Comparison of ENCODE assay signal across 8 cellular contexts in the genomic region with DNA sequence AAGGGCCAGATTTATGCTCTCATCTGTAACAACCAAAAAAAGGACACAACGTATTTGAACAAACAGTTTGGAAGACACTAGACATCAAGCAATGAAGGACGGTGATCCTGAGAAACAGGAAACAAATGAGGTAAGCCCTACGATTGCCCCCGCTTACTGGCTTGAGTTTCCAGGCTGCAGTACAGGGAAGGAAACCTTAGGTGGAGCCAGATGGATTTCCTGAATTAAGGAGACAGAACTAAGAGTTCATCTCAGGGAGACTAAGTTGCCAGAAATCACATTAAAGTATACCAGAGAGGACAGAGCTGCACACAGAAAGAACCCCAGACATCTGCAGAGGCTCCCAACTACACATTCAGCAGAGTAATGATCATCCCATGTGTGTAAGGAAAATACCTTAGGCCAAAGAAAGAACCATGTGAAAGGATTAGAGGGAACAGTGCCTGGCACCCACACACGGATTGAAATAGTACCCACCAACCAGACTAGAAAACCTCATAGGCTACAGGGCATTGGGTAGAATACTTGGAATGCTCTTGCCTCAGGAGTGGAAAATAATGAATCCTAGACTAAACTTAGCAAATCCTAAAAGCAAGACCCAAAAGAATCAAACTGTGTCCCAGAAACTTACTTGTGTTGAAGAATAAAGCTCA.
DNase-seq lines count a peak whose midpoint lies in the region; ATAC-seq and TF ChIP-seq lines count a peak whose summit lies in the region.

No MANE protein-coding gene starts in this region.

- POLR2A ChIA-PET in GM10248 (lab: Yijun Ruan, JAX), result no interaction called here

- H3K79me2 ChIP-seq in fibroblast of lung (ENCODE audit: control insufficient read depth, insufficient read depth, low read length) (no peaks in the 10 kb centered on the region), parathyroid adenoma (no peaks in the 10 kb centered on the region)

- DNase-seq in GM10248 (ENCODE audit: extremely low spot score), result no peak
- DNase-seq in NCI-H82 (lab: John Stamatoyannopoulos, UW), result peak; percentile 74
- peak; percentile 25 to 38 for DNase-seq in fibroblast of lung (ENCODE audit: low read depth in 2 of 2)
- no peak for DNase-seq in T-helper 9 cell
- no peak for DNase-seq in stimulated activated CD4-positive, alpha-beta T cell treated with anti-CD3 and anti-CD28 coated beads, Interleukin-4, amount 100 ng/mL, for 24 hours

- H3K27me3 ChIP-seq in fibroblast of lung (ENCODE audit: control insufficient read depth, insufficient read depth, low read length) (peaks cover 8% of the 10 kb centered on the region), parathyroid adenoma (ENCODE audit: control insufficient read depth, insufficient read depth, low read length) (no peaks in the 10 kb centered on the region)

- ATAC-seq in GM21576 (IDR thresholded peaks at IDR 0.05; ENCODE audit: unreplicated experiment) (no peak), HG03342 (IDR thresholded peaks at IDR 0.05; ENCODE audit: unreplicated experiment) (no peak)

- H3K9me3 ChIP-seq in fibroblast of lung (ENCODE audit: control insufficient read depth, insufficient read depth, low read depth, low read length), result no peaks in the 10 kb centered on the region
- no peaks in the 10 kb centered on the region for H3K9me3 ChIP-seq in parathyroid adenoma (ENCODE audit: control insufficient read depth, low read length)

- no peaks in the 10 kb centered on the region for H3K36me3 ChIP-seq in fibroblast of lung (ENCODE audit: control insufficient read depth, insufficient read depth, low read length)
- no peaks in the 10 kb centered on the region for H3K36me3 ChIP-seq in parathyroid adenoma (ENCODE audit: control insufficient read depth, insufficient read depth, low read length)

- H3K9ac ChIP-seq in fibroblast of lung (ENCODE audit: insufficient read depth, low read length) (no peak overlapping the region), parathyroid adenoma (no peak overlapping the region)

- H3K4me3 ChIP-seq in fibroblast of lung (replicated peaks in 1 of 4; ENCODE audit: control extremely low read depth in 1 of 4, insufficient read depth in 1 of 4, low read depth in 3 of 4, low read length in 4 of 4), result no peak overlapping the region
- H3K4me3 ChIP-seq in parathyroid adenoma (ENCODE audit: low read depth, low read length), result no peak overlapping the region

- no peak overlapping the region for H3K4me2 ChIP-seq in fibroblast of lung (ENCODE audit: extremely low read depth, insufficient read depth, low read length)
- H3K4me2 ChIP-seq in parathyroid adenoma (ENCODE audit: low read length), result no peak overlapping the region

- TF ChIP-seq CTCF in GM10248 (IDR thresholded peaks at IDR 0.05; ENCODE audit: control extremely low read depth, extremely low read depth, low read depth, missing control alignments) (peak; percentile 2), fibroblast of lung (conservative IDR thresholded peaks at IDR 0.05 in 1 of 2, IDR thresholded peaks at IDR 0.05 in 1 of 2; ENCODE audit: low read depth in 1 of 2, low read length in 2 of 2) (peak; percentile 41 to 59), parathyroid adenoma (IDR thresholded peaks at IDR 0.05) (peak; percentile 56)

- H3K4me1 ChIP-seq in fibroblast of lung (ENCODE audit: control insufficient read depth, extremely low read depth, insufficient read depth, low read length) (no peaks in the 10 kb centered on the region), parathyroid adenoma (peaks cover 3% of the 10 kb centered on the region)

- CTCF ChIA-PET in GM10248 (lab: Yijun Ruan, JAX), result no interaction called here

- H2AFZ ChIP-seq in fibroblast of lung (ENCODE audit: low read length) (no peak overlapping the region), parathyroid adenoma (peak overlapping the region; percentile 68)

- H4K20me1 ChIP-seq in fibroblast of lung (ENCODE audit: control insufficient read depth, extremely low read depth, insufficient read depth, low read length), result no peaks in the 10 kb centered on the region

- H3K27ac ChIP-seq in fibroblast of lung (ENCODE audit: insufficient read depth, low read length) (no peak overlapping the region), parathyroid adenoma (no peak overlapping the region)

Comparison
In these comparisons a context has a peak if more than half of its experiments do, and no peak if none do; other contexts are left out.
1. DNase-seq: peak in NCI-H82 (single experiment) and fibroblast of lung (2 of 2); none in GM10248 (single experiment), T-helper 9 cell (single experiment) and stimulated activated CD4-positive, alpha-beta T cell treated with anti-CD3 and anti-CD28 coated beads, Interleukin-4, amount 100 ng/mL, for 24 hours (single experiment).
2. CTCF ChIP-seq: peak in every context shown above with its lines; median percentile 56 in parathyroid adenoma; 50 in fibroblast of lung; 2 in GM10248.